In genomic region chr21:44498280-44498964, GRCh38 we compare ENCODE assay signal across 22 cellular contexts. TPM values are rescaled to one million over a fixed set of nuclear protein-coding genes. Genes with fewer than 3 reads are reported as not detected.
A peak's percentile ranks its signal among the peaks of the same experiment; 100 is the strongest.
DNase-seq lines count a peak whose midpoint lies in the region; ATAC-seq, FAIRE-seq and TF ChIP-seq lines count a peak whose summit lies in the region.
"Had no signal": no experiment of that assay in that cellular context is flagged by ENCODE, and none has a peak within 500 bp of the region (broad histone marks: within the 10 kb centered on the region; RNA-seq: fewer than 3 reads in every experiment).

No MANE protein-coding gene starts in this region.

- H3K4me3 ChIP-seq in H1 (ENCODE audit: extremely low read depth in 1 of 4, insufficient read depth in 2 of 4, low read depth in 3 of 4, low read length in 4 of 4) (no peak overlapping the region), neuronal stem cell (ENCODE audit: low read length in 2 of 2) (no peak overlapping the region)

- no peak for TF ChIP-seq CTCF in H1 (IDR thresholded peaks at IDR 0.05; ENCODE audit: control extremely low read depth in 1 of 3, insufficient read depth in 1 of 3, low read depth in 1 of 3, low read length in 3 of 3)
- no peak for TF ChIP-seq CTCF in Calu3 (IDR thresholded peaks at IDR 0.05; ENCODE audit: unreplicated experiment)

- H3K4me2 ChIP-seq in H1 (ENCODE audit: insufficient read depth in 1 of 2, low read depth in 2 of 2, low read length in 2 of 2) (no peak overlapping the region), neuronal stem cell (ENCODE audit: insufficient read depth, low read length, poor library complexity, severe bottlenecking) (no peak overlapping the region)

- H3K4ac ChIP-seq in H1 (replicated peaks; ENCODE audit: insufficient read length, low read depth, low read length) (no peak overlapping the region), neuronal stem cell (ENCODE audit: low read length) (no peak overlapping the region)

- H3K18ac ChIP-seq in H1 (ENCODE audit: extremely low read depth, low read length) (0 out of 2 replicates have a peak overlapping the region, but pooled peaks have one; percentile 63), neuronal stem cell (ENCODE audit: low read length) (peak overlapping the region; percentile 62)

- H3K36me3 ChIP-seq in H1 (ENCODE audit: control insufficient read depth in 2 of 4, insufficient read depth in 4 of 4, low read length in 3 of 4) (0 out of 8 replicates have a peak, but pooled peaks cover 0 to 8% (median under 1%) of the 10 kb centered on the region in 4 experiments), neuronal stem cell (replicated peaks in 1 of 2; ENCODE audit: control insufficient read depth in 2 of 2, insufficient read depth in 2 of 2, low read length in 2 of 2) (no peaks in the 10 kb centered on the region)

- H4K91ac ChIP-seq in H1 (replicated peaks; ENCODE audit: insufficient read length, low read length) (no peak overlapping the region), neuronal stem cell (ENCODE audit: low read depth, low read length, poor library complexity) (no peak overlapping the region)

- no peak overlapping the region for H4K8ac ChIP-seq in H1 (ENCODE audit: extremely low read depth, insufficient read depth, low read length)
- no peak overlapping the region for H4K8ac ChIP-seq in neuronal stem cell (ENCODE audit: low read depth, low read length)

- DNase-seq in COLO668 (lab: John Stamatoyannopoulos, UW; ENCODE audit: unreplicated experiment) (peak; percentile 67), DMS79 (lab: John Stamatoyannopoulos, UW) (peak; percentile 42), H1 (ENCODE audit: low read depth in 1 of 2, low spot score in 2 of 2) (no peak), neuronal stem cell (ENCODE audit: low spot score) (no peak), superior temporal gyrus (ENCODE audit: extremely low spot score) (no peak), Calu3 (no peak)
- DNase-seq: CD4-positive, alpha-beta T cell; GF-D8; IMR-90; Karpas-422; NCI-H226; NCI-H524 treated with DMSO at 0.1 percent for 48 hours; OCI-M1; T-helper 17 cell had no signal

- no peaks in the 10 kb centered on the region for H3K4me1 Mint-ChIP-seq in Calu3 (ENCODE audit: low read depth, unreplicated experiment)
- H3K4me1 Mint-ChIP-seq: T-helper 17 cell had no signal

- H4K20me1 ChIP-seq in H1 (replicated peaks in 1 of 2; ENCODE audit: control insufficient read depth in 1 of 2, insufficient read depth in 2 of 2, low read length in 2 of 2) = no peaks in the 10 kb centered on the region

- no peak overlapping the region; a peak in 1 of 7 replicates for H3K9ac ChIP-seq in H1 (replicated peaks in 1 of 4; ENCODE audit: extremely low read depth in 1 of 4, low read depth in 3 of 4, low read length in 3 of 4)
- H3K9ac ChIP-seq in neuronal stem cell (ENCODE audit: low read depth, low read length, poor library complexity) = no peak overlapping the region

- TF ChIP-seq RAD21 in H1 (IDR thresholded peaks at IDR 0.05 in 1 of 2, conservative IDR thresholded peaks at IDR 0.05 in 1 of 2; ENCODE audit: low read depth in 2 of 2, low read length in 2 of 2) = no peak

- CTCF ChIA-PET in H1 (lab: Charles Lee; ENCODE audit: partially characterized antibody) = interaction anchor here (0.7 to 1.6 kb wide), 3 partner anchors 9 to 295 kb away, joined by 3 to 4 read pairs (median 3); no protein-coding TSS in a partner anchor
- CTCF ChIA-PET in Calu3 (lab: Charles Lee) = no interaction called here

- H2AFZ ChIP-seq in H1 (ENCODE audit: low read length) = no peak overlapping the region
- peak overlapping the region; percentile 42 for H2AFZ ChIP-seq in neuronal stem cell (ENCODE audit: low read length)

- BruUV-seq in Calu3 (replicated peaks; lab: Mats Ljungman, UMichigan) = no TSS peak

- H3K4me1 ChIP-seq in H1 (replicated peaks in 1 of 4; ENCODE audit: control insufficient read depth in 3 of 4, insufficient read depth in 4 of 4, low read length in 3 of 4) = peaks cover 0 to 18% (median 8%) of the 10 kb centered on the region in 4 experiments; a peak in 5 of 7 replicates
- H3K4me1 ChIP-seq in neuronal stem cell (ENCODE audit: control insufficient read depth in 2 of 2, insufficient read depth in 1 of 2, low read depth in 1 of 2, low read length in 2 of 2) = peaks cover 16 to 24% of the 10 kb centered on the region in 2 donors

- no peak overlapping the region for H2BK15ac ChIP-seq in H1 (ENCODE audit: low read length)
- H2BK15ac ChIP-seq in neuronal stem cell (ENCODE audit: low read length) = no peak overlapping the region

- H2BK20ac ChIP-seq in H1 (ENCODE audit: low read length) = no peak overlapping the region

- no peak overlapping the region for H3K27ac ChIP-seq in H1 (ENCODE audit: low read depth, low read length)
- H3K27ac ChIP-seq in neuronal stem cell (replicated peaks; ENCODE audit: low read length) = no peak overlapping the region

- 0 out of 2 replicates have a peak, but pooled peaks cover 2% of the 10 kb centered on the region for H3K23me2 ChIP-seq in H1 (ENCODE audit: low read depth, low read length)

- H2AK5ac ChIP-seq in H1 (ENCODE audit: low read depth, low read length) (no peak overlapping the region), neuronal stem cell (ENCODE audit: low read depth, low read length) (peak overlapping the region; percentile 57)

- H2BK5ac ChIP-seq in H1 (ENCODE audit: low read depth, low read length) (peak overlapping the region; percentile 52), neuronal stem cell (ENCODE audit: low read length) (no peak overlapping the region)

- H3K79me2 ChIP-seq in H1 (ENCODE audit: control insufficient read depth in 1 of 2, insufficient read depth in 2 of 2, low read length in 2 of 2) = 0 out of 4 replicates have a peak, but pooled peaks cover 0 to 2% of the 10 kb centered on the region in 2 experiments

- POLR2A ChIA-PET in H1 (lab: Charles Lee; ENCODE audit: partially characterized antibody) = interaction anchor here (4.4 kb wide), 1 partner anchor 13 kb away, joined by 14 read pairs; no protein-coding TSS in a partner anchor

- H3K4me3 Mint-ChIP-seq in Calu3 (ENCODE audit: low read depth, unreplicated experiment) = no peak overlapping the region
- H3K4me3 Mint-ChIP-seq: CD4-positive, alpha-beta T cell; T-helper 17 cell had no signal

- intact Hi-C loops in Calu3 (cut with micrococcal nuclease; ENCODE audit: unreplicated experiment) = no loop called here

- H3K27me3 ChIP-seq in H1 (replicated peaks in 1 of 4; ENCODE audit: control insufficient read depth in 3 of 4, extremely low read depth in 1 of 4, insufficient read depth in 3 of 4, low read length in 3 of 4) = no peaks in the 10 kb centered on the region; a peak in 1 of 7 replicates
- H3K27me3 ChIP-seq in neuronal stem cell (ENCODE audit: control insufficient read depth in 3 of 3, insufficient read depth in 3 of 3, low read depth in 1 of 3, low read length in 3 of 3) = peaks cover 0 to 25% (median 0%) of the 10 kb centered on the region in 3 experiments

- ATAC-seq in HG03159 (IDR thresholded peaks at IDR 0.05; ENCODE audit: unreplicated experiment) (no peak), HG02852 (IDR thresholded peaks at IDR 0.05; ENCODE audit: unreplicated experiment) (no peak)
- ATAC-seq: T-helper 17 cell had no signal

- H3K27ac Mint-ChIP-seq in Calu3 (ENCODE audit: unreplicated experiment) = no peak overlapping the region
- H3K27ac Mint-ChIP-seq: CD4-positive, alpha-beta T cell; T-helper 17 cell had no signal

- H3K79me1 ChIP-seq in H1 (ENCODE audit: low read depth, low read length) = no peaks in the 10 kb centered on the region; the same call in 1 of the 2 replicates
- H3K79me1 ChIP-seq in neuronal stem cell (ENCODE audit: low read depth, low read length) = peaks cover 4% of the 10 kb centered on the region

- H2BK12ac ChIP-seq in H1 (ENCODE audit: low read depth, low read length) = no peak overlapping the region
- H2BK12ac ChIP-seq in neuronal stem cell (ENCODE audit: low read length) = no peak overlapping the region

- H3K36me3 Mint-ChIP-seq in Calu3 (ENCODE audit: insufficient read depth, unreplicated experiment) = no peaks in the 10 kb centered on the region

- H4K5ac ChIP-seq in H1 (ENCODE audit: insufficient read length, low read depth, low read length) = no peak overlapping the region

- no peak overlapping the region for H3K56ac ChIP-seq in H1 (replicated peaks; ENCODE audit: insufficient read length, low read depth, low read length)

- peaks cover 60% of the 10 kb centered on the region for H3K27me3 Mint-ChIP-seq in Calu3 (ENCODE audit: unreplicated experiment)

- TF ChIP-seq POLR2A in H1 (IDR thresholded peaks at IDR 0.05; ENCODE audit: control extremely low read depth in 1 of 2, low read depth in 2 of 2, low read length in 2 of 2) = no peak

- H3K23ac ChIP-seq in H1 (ENCODE audit: insufficient read length) (no peak overlapping the region), neuronal stem cell (ENCODE audit: low read depth, low read length, poor library complexity) (no peak overlapping the region)

- no peaks in the 10 kb centered on the region for H3K9me3 Mint-ChIP-seq in Calu3 (ENCODE audit: low read depth, unreplicated experiment)
- H3K9me3 Mint-ChIP-seq: CD4-positive, alpha-beta T cell had no signal

- H3K9me3 ChIP-seq in H1 (ENCODE audit: insufficient read depth in 2 of 2, low read depth in 1 of 2, low read length in 1 of 2) (no peaks in the 10 kb centered on the region), neuronal stem cell (replicated peaks in 1 of 2; ENCODE audit: control insufficient read depth in 2 of 2, insufficient read depth in 1 of 2, low read depth in 1 of 2, low read length in 2 of 2) (peaks cover 5 to 14% of the 10 kb centered on the region in 2 donors)

- no peak overlapping the region for H2BK120ac ChIP-seq in H1 (replicated peaks; ENCODE audit: low read depth, low read length)
- no peak overlapping the region for H2BK120ac ChIP-seq in neuronal stem cell (ENCODE audit: low read depth, low read length)

- 89% methylated on average over 19 of the region's 19 CpGs; no CpG with 5 or more reads in 1 of the 2 experiments for WGBS in H1 (ENCODE audit: extremely low coverage in 1 of 2, insufficient coverage in 1 of 2, insufficient read length in 1 of 2, insufficient replicate concordance in 2 of 2, low coverage in 1 of 2, low lambda C conversion rate in 2 of 2, missing lambda C conversion rate in 1 of 2), 2 experiments
- no CpG with 5 or more reads among the region's 19 CpGs for WGBS in neuronal stem cell (ENCODE audit: extremely low coverage in 2 of 2, insufficient read length in 2 of 2, insufficient replicate concordance in 1 of 2), 2 donors

- no peak overlapping the region for H3K14ac ChIP-seq in H1 (ENCODE audit: insufficient read length)
- H3K14ac ChIP-seq in neuronal stem cell (ENCODE audit: low read length) = no peak overlapping the region

- no peak for TF ChIP-seq EP300 in H1 (IDR thresholded peaks at IDR 0.05; ENCODE audit: borderline replicate concordance in 1 of 2, low read depth in 2 of 2, low read length in 2 of 2)

- FAIRE-seq in H1 (lab: Jason Lieb, UNC) = no peak
- FAIRE-seq: D721Med, GM12892, H54 had no signal

RNA-seq across cellular contexts. Expression of gene KRTAP10-1, which starts 41.6 kb away (rescaled TPM):
- not detected in 2 replicates for total RNA-seq in H1 (2021; fragmentation: NEBNext Ultra II Directional; extraction: Animal tissue kit (Norgen Biotek cat#: 25700))
- polyA plus RNA-seq in H1 (2011; rRNA removed) = 0.08 TPM in 1 of 2 replicates, not detected in the other
- polyA plus RNA-seq in H1 (2011; cell fraction: cytosol; rRNA removed) = not detected
- 0.09 TPM for polyA plus RNA-seq in H1 (2011; cell fraction: nucleus; rRNA removed)
- not detected in 4 replicates for polyA plus RNA-seq in H1 (2012, experiment 1 of 2)
- polyA plus RNA-seq in H1 (2012, experiment 2 of 2) = not detected
- not detected for polyA plus RNA-seq in H1 (2013, experiment 1 of 2)
- not detected for polyA plus RNA-seq in H1 (2013, experiment 2 of 2)
- not detected in 2 replicates for polyA minus RNA-seq in H1 (2011; rRNA and poly(A)+ RNA removed)
- not detected for polyA minus RNA-seq in H1 (2011; cell fraction: cytosol; rRNA and poly(A)+ RNA removed)
- 0.90 TPM for polyA minus RNA-seq in H1 (2011; cell fraction: nucleus; rRNA and poly(A)+ RNA removed)
- polyA plus RNA-seq in neuronal stem cell (2013, experiment 1 of 2) = not detected
- polyA plus RNA-seq in neuronal stem cell (2013, experiment 2 of 2) = not detected
- total RNA-seq in Calu3 (2022) = not detected in 2 replicates
- total RNA-seq: CD4-positive, alpha-beta T cell; Daoy; HT-29; IMR-90; RPMI7951; T-helper 17 cell had no signal
- polyA plus RNA-seq: IMR-90 had no signal

RNA-seq across cellular contexts. Expression of gene LRRC3, which starts 43.1 kb away (rescaled TPM):
- total RNA-seq in H1 (2021; fragmentation: NEBNext Ultra II Directional; extraction: Animal tissue kit (Norgen Biotek cat#: 25700)) = 5.4 and 5.9 TPM in 2 replicates
- polyA plus RNA-seq in H1 (2011; rRNA removed) = 3.1 and 4.7 TPM in 2 replicates
- polyA plus RNA-seq in H1 (2011; cell fraction: cytosol; rRNA removed) = 2.7 TPM
- polyA plus RNA-seq in H1 (2011; cell fraction: nucleus; rRNA removed) = 3.4 TPM
- 2.7 to 3.3 TPM (median 3.0 TPM) in 4 replicates for polyA plus RNA-seq in H1 (2012, experiment 1 of 2)
- polyA plus RNA-seq in H1 (2012, experiment 2 of 2) = 2.7 TPM
- 4.4 TPM for polyA plus RNA-seq in H1 (2013, experiment 1 of 2)
- 4.9 TPM for polyA plus RNA-seq in H1 (2013, experiment 2 of 2)
- 2.8 and 3.0 TPM in 2 replicates for polyA minus RNA-seq in H1 (2011; rRNA and poly(A)+ RNA removed)
- 3.1 TPM for polyA minus RNA-seq in H1 (2011; cell fraction: cytosol; rRNA and poly(A)+ RNA removed)
- 3.7 TPM for polyA minus RNA-seq in H1 (2011; cell fraction: nucleus; rRNA and poly(A)+ RNA removed)
- polyA plus RNA-seq in neuronal stem cell (2013, experiment 1 of 2) = 4.0 TPM
- polyA plus RNA-seq in neuronal stem cell (2013, experiment 2 of 2) = 3.9 TPM
- total RNA-seq in Calu3 (2022) = 0.40 and 0.61 TPM in 2 replicates

RNA-seq across cellular contexts. Expression of gene KRTAP10-2, which starts 52.9 kb away (rescaled TPM):
- total RNA-seq in H1 (2021; fragmentation: NEBNext Ultra II Directional; extraction: Animal tissue kit (Norgen Biotek cat#: 25700)) = not detected in 2 replicates
- 0.06 and 0.11 TPM in 2 replicates for polyA plus RNA-seq in H1 (2011; rRNA removed)
- polyA plus RNA-seq in H1 (2011; cell fraction: cytosol; rRNA removed) = not detected
- polyA plus RNA-seq in H1 (2011; cell fraction: nucleus; rRNA removed) = 0.13 TPM
- polyA plus RNA-seq in H1 (2012, experiment 1 of 2) = 0.16 TPM in 1 of 4 replicates, not detected in the others
- not detected for polyA plus RNA-seq in H1 (2012, experiment 2 of 2)
- not detected for polyA plus RNA-seq in H1 (2013, experiment 1 of 2)
- polyA plus RNA-seq in H1 (2013, experiment 2 of 2) = not detected
- polyA minus RNA-seq in H1 (2011; rRNA and poly(A)+ RNA removed) = 0.38 and 0.51 TPM in 2 replicates
- not detected for polyA minus RNA-seq in H1 (2011; cell fraction: cytosol; rRNA and poly(A)+ RNA removed)
- polyA minus RNA-seq in H1 (2011; cell fraction: nucleus; rRNA and poly(A)+ RNA removed) = not detected
- polyA plus RNA-seq in neuronal stem cell (2013, experiment 1 of 2) = not detected
- polyA plus RNA-seq in neuronal stem cell (2013, experiment 2 of 2) = not detected
- not detected in 2 replicates for total RNA-seq in Calu3 (2022)
- total RNA-seq: CD4-positive, alpha-beta T cell; Daoy; HT-29; IMR-90; RPMI7951; T-helper 17 cell had no signal
- polyA plus RNA-seq: IMR-90 had no signal

Comparison
In these comparisons a context has a peak if more than half of its experiments do, and no peak if none do; other contexts are left out.
1. DNase-seq: peak in COLO668 (single experiment) and DMS79 (single experiment); none in H1 (0 of 2), neuronal stem cell (single experiment), superior temporal gyrus (single experiment) and Calu3 (single experiment).